In the genomic region with DNA sequence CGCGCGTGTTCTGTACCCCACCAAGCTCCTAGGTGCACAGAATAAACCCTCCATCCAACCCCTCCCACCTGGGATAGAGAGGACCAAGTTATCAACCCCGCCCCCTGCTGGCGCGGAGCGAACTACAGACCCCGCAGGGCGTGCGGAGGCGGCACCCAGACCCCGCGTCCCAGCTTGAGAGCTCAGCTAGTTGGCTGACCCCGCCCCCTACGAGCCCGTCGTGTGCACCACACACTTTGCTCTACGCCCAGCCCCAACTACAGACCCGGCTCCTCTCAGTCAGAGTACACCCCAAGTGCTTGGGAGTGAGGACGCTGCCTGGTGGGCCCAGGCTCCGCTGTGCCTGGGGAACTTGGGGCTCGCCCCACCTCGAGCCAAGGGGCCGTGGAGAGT, we compare ENCODE assay signal across 8 cellular contexts. TPM values are rescaled to one million over a fixed set of nuclear protein-coding genes. Genes with fewer than 3 reads are reported as not detected.
DNase-seq lines count a peak whose midpoint lies in the region; ATAC-seq lines count a peak whose summit lies in the region.

No MANE protein-coding gene starts in this region.

- H3K9ac ChIP-seq in adipocyte (ENCODE audit: low read length) (peak overlapping the region; percentile 22), iPS-20b (ENCODE audit: low read depth, low read length) (no peak overlapping the region)

- DNase-seq in activated CD4-positive, alpha-beta T cell treated with anti-CD3 and anti-CD28 coated beads, Interleukin-2, amount 10 ng/mL, durations not matched to agents 7 days and 5 days, result peak; percentile 10
- DNase-seq in activated CD4-positive, alpha-beta T cell treated with anti-CD3 and anti-CD28 coated beads for 4 hours, result no peak
- DNase-seq in adipocyte (ENCODE audit: low read depth), result peak; percentile 35
- peak; percentile 68 for DNase-seq in stimulated activated CD8-positive, alpha-beta memory T cell treated with anti-CD3 and anti-CD28 coated beads, Interleukin-4, amount 100 ng/mL, for 48 hours

- POLR2A ChIA-PET in activated CD4-positive, alpha-beta T cell treated with anti-CD3 and anti-CD28 coated beads, Interleukin-2, amount 10 ng/mL, durations not matched to agents 7 days and 5 days (lab: Charles Lee), result no interaction called here

- peaks cover 36% of the 10 kb centered on the region for H3K27me3 Mint-ChIP-seq in activated CD4-positive, alpha-beta T cell treated with anti-CD3 and anti-CD28 coated beads, Interleukin-2, amount 10 ng/mL, durations not matched to agents 7 days and 5 days

- H3K27me3 ChIP-seq in adipocyte (replicated peaks; ENCODE audit: control insufficient read depth, insufficient read depth, low read length) (peaks cover 10% of the 10 kb centered on the region), iPS-20b (ENCODE audit: insufficient read depth, low read length) (peaks cover 83% of the 10 kb centered on the region)

- no peak overlapping the region for H3K27ac ChIP-seq in iPS-20b (ENCODE audit: low read length)

- H3K4me3 Mint-ChIP-seq in activated CD4-positive, alpha-beta T cell treated with anti-CD3 and anti-CD28 coated beads, Interleukin-2, amount 10 ng/mL, durations not matched to agents 7 days and 5 days, result no peak overlapping the region

- no peaks in the 10 kb centered on the region for H3K9me3 Mint-ChIP-seq in activated CD4-positive, alpha-beta T cell treated with anti-CD3 and anti-CD28 coated beads, Interleukin-2, amount 10 ng/mL, durations not matched to agents 7 days and 5 days

- ATAC-seq in GM19455 (IDR thresholded peaks at IDR 0.05; ENCODE audit: unreplicated experiment), result no peak
- no peak for ATAC-seq in HG03460 (IDR thresholded peaks at IDR 0.05; ENCODE audit: unreplicated experiment)
- ATAC-seq in GM18861 (IDR thresholded peaks at IDR 0.05; ENCODE audit: unreplicated experiment), result no peak

- peaks cover 7% of the 10 kb centered on the region for H3K4me1 Mint-ChIP-seq in activated CD4-positive, alpha-beta T cell treated with anti-CD3 and anti-CD28 coated beads, Interleukin-2, amount 10 ng/mL, durations not matched to agents 7 days and 5 days

- H3K36me3 ChIP-seq in adipocyte (ENCODE audit: control insufficient read depth, insufficient read depth, low read length, severe bottlenecking) (no peaks in the 10 kb centered on the region), iPS-20b (ENCODE audit: insufficient read depth, low read depth, low read length) (no peaks in the 10 kb centered on the region)

- no peaks in the 10 kb centered on the region for H3K9me3 ChIP-seq in adipocyte (ENCODE audit: control insufficient read depth, low read length)
- no peaks in the 10 kb centered on the region for H3K9me3 ChIP-seq in iPS-20b (ENCODE audit: insufficient read depth, low read depth, low read length)

- H3K36me3 Mint-ChIP-seq in activated CD4-positive, alpha-beta T cell treated with anti-CD3 and anti-CD28 coated beads, Interleukin-2, amount 10 ng/mL, durations not matched to agents 7 days and 5 days (ENCODE audit: low read depth), result no peaks in the 10 kb centered on the region

- H3K4me3 ChIP-seq in adipocyte (ENCODE audit: low read length) (peak overlapping the region; percentile 72), iPS-20b (ENCODE audit: low read length) (peak overlapping the region; percentile 71)

- CTCF ChIA-PET in activated CD4-positive, alpha-beta T cell treated with anti-CD3 and anti-CD28 coated beads, Interleukin-2, amount 10 ng/mL, durations not matched to agents 7 days and 5 days (lab: Charles Lee), result no interaction called here

- H3K4me1 ChIP-seq in adipocyte (ENCODE audit: control insufficient read depth, insufficient read depth, low read length) (peaks cover 12% of the 10 kb centered on the region), iPS-20b (ENCODE audit: insufficient read depth, low read length) (no peaks in the 10 kb centered on the region)

- no peak overlapping the region for H3K27ac Mint-ChIP-seq in activated CD4-positive, alpha-beta T cell treated with anti-CD3 and anti-CD28 coated beads, Interleukin-2, amount 10 ng/mL, durations not matched to agents 7 days and 5 days

RNA-seq across cellular contexts. Expression of a gene that starts 1.5 kb away (rescaled TPM):
- not detected for total RNA-seq in activated CD4-positive, alpha-beta T cell treated with anti-CD3 and anti-CD28 coated beads, Interleukin-2, amount 10 ng/mL, durations not matched to agents 7 days and 5 days

Comparison
In these comparisons a context has a peak if more than half of its experiments do, and no peak if none do; other contexts are left out.
1. DNase-seq: peak in activated CD4-positive, alpha-beta T cell treated with anti-CD3 and anti-CD28 coated beads, Interleukin-2, amount 10 ng/mL, durations not matched to agents 7 days and 5 days (single experiment), adipocyte (single experiment) and stimulated activated CD8-positive, alpha-beta memory T cell treated with anti-CD3 and anti-CD28 coated beads, Interleukin-4, amount 100 ng/mL, for 48 hours (single experiment); none in activated CD4-positive, alpha-beta T cell treated with anti-CD3 and anti-CD28 coated beads for 4 hours (0 of 2).